6 cellular contexts compared by ENCODE assay signal in genomic region chr9:136726631-136727191, GRCh38. TPM values are rescaled to one million over a fixed set of nuclear protein-coding genes. Genes with fewer than 3 reads are reported as not detected.
DNase-seq lines count a peak whose midpoint lies in the region; ATAC-seq and TF ChIP-seq lines count a peak whose summit lies in the region.

No MANE protein-coding gene starts in this region.

- H3K4me1 Mint-ChIP-seq in activated naive CD4-positive, alpha-beta T cell treated with anti-CD3 and anti-CD28 coated beads, Interleukin-2, amount 50 U/mL, for 24 hours, result peaks cover 20% of the 10 kb centered on the region

- peak; percentile 53 for DNase-seq in A172 (ENCODE audit: low spot score)
- DNase-seq in IMR-90, result peak; percentile 31
- DNase-seq in NCI-H187 (lab: John Stamatoyannopoulos, UW), result no peak
- DNase-seq in NCI-H526 (lab: John Stamatoyannopoulos, UW), result no peak

- peak overlapping the region; percentile 100 for H3K4me3 Mint-ChIP-seq in activated naive CD4-positive, alpha-beta T cell treated with anti-CD3 and anti-CD28 coated beads, Interleukin-2, amount 50 U/mL, for 24 hours

- H2BK120ac ChIP-seq in IMR-90 (ENCODE audit: low read depth, low read length), result no peak overlapping the region

- H4K91ac ChIP-seq in IMR-90 (ENCODE audit: insufficient read depth, low read depth, low read length), result no peak overlapping the region

- POLR2A ChIA-PET in IMR-90 (lab: Charles Lee; ENCODE audit: unreplicated experiment), result no interaction called here

- H3K36me3 ChIP-seq in IMR-90 (ENCODE audit: control insufficient read depth, insufficient read depth, low read length) (peaks cover 43% of the 10 kb centered on the region), mesodermal cell (ENCODE audit: control insufficient read depth, insufficient read depth, low read length) (peaks cover 50% of the 10 kb centered on the region)

- H3K27ac ChIP-seq in IMR-90 (ENCODE audit: insufficient read depth, low read length), result 0 out of 2 replicates have a peak overlapping the region, but pooled peaks have one; percentile 19
- peak overlapping the region; percentile 59 for H3K27ac ChIP-seq in mesodermal cell (ENCODE audit: low read depth, low read length, severe bottlenecking)

- no peaks in the 10 kb centered on the region for H3K27me3 ChIP-seq in IMR-90 (ENCODE audit: control insufficient read depth, insufficient read depth, low read length)

- no peak overlapping the region for H3K18ac ChIP-seq in IMR-90 (ENCODE audit: low read depth, low read length)

- no TSS peak for BruUV-seq in IMR-90 (replicated peaks; lab: Mats Ljungman, UMichigan)

- WGBS in IMR-90 (ENCODE audit: extremely low coverage in 2 of 2, insufficient read length in 1 of 2), 2 experiments, result 10% methylated on average over 2 of the region's 18 CpGs; no CpG with 5 or more reads in 1 of the 2 experiments
- WGBS in mesodermal cell (ENCODE audit: insufficient coverage in 2 of 2), 2 experiments, result 45 to 53% methylated on average over 11 to 18 of the region's 18 CpGs

- CTCF ChIA-PET in IMR-90 (lab: Yijun Ruan, JAX), result interaction anchor here (1.0 kb wide), 1 partner anchor 13 kb away, joined by 3 read pairs; no protein-coding TSS in a partner anchor

- dilution Hi-C loops in IMR-90 (cut with HindIII; ENCODE audit: low sequenced_read_pairs, unreplicated experiment), result no loop called here

- peaks cover 15% of the 10 kb centered on the region for H3K9me1 ChIP-seq in IMR-90 (ENCODE audit: insufficient read depth, low read length)

- H3K27me3 Mint-ChIP-seq in activated naive CD4-positive, alpha-beta T cell treated with anti-CD3 and anti-CD28 coated beads, Interleukin-2, amount 50 U/mL, for 24 hours, result no peaks in the 10 kb centered on the region

- no peak for ATAC-seq in IMR-90 (ENCODE audit: low read depth)

- in situ Hi-C loops in IMR-90 (cut with MboI; ENCODE audit: low sequenced_read_pairs), result no loop called here

- no peaks in the 10 kb centered on the region for H3K9me3 Mint-ChIP-seq in activated naive CD4-positive, alpha-beta T cell treated with anti-CD3 and anti-CD28 coated beads, Interleukin-2, amount 50 U/mL, for 24 hours

- H3K79me1 ChIP-seq in IMR-90 (ENCODE audit: low read depth in 1 of 2, low read length in 2 of 2), result peaks cover 22 to 81% of the 10 kb centered on the region in 2 experiments

- H3K4me1 ChIP-seq in IMR-90 (ENCODE audit: control insufficient read depth, insufficient read depth, low read length) (peaks cover 15% of the 10 kb centered on the region), mesodermal cell (ENCODE audit: control insufficient read depth, insufficient read depth, low read length, poor library complexity, severe bottlenecking) (peaks cover 27% of the 10 kb centered on the region)

- no peaks in the 10 kb centered on the region for H3K9me3 ChIP-seq in IMR-90 (ENCODE audit: control insufficient read depth, insufficient read depth, low read length)
- no peaks in the 10 kb centered on the region for H3K9me3 ChIP-seq in mesodermal cell (ENCODE audit: control insufficient read depth, low read length)

- peak overlapping the region; percentile 93 for H3K4me2 ChIP-seq in IMR-90 (ENCODE audit: low read depth, low read length)

- peak overlapping the region; percentile 95 for H3K14ac ChIP-seq in IMR-90 (replicated peaks; ENCODE audit: low read depth, low read length)

- peak overlapping the region; percentile 2 for H2AFZ ChIP-seq in IMR-90 (replicated peaks; ENCODE audit: low read length, poor library complexity)

- peak overlapping the region; percentile 100 for H3K27ac Mint-ChIP-seq in activated naive CD4-positive, alpha-beta T cell treated with anti-CD3 and anti-CD28 coated beads, Interleukin-2, amount 50 U/mL, for 24 hours

- no peak overlapping the region for H2BK15ac ChIP-seq in IMR-90 (ENCODE audit: low read depth, low read length)

- no peak overlapping the region for H4K8ac ChIP-seq in IMR-90 (ENCODE audit: low read depth in 2 of 2, low read length in 2 of 2)

- H2BK5ac ChIP-seq in IMR-90 (ENCODE audit: low read depth, low read length, poor library complexity, severe bottlenecking), result no peak overlapping the region

- H3K4ac ChIP-seq in IMR-90 (ENCODE audit: low read depth, low read length), result no peak overlapping the region

- H3K4me3 ChIP-seq in IMR-90 (ENCODE audit: insufficient read depth, low read depth, low read length) (peak overlapping the region; percentile 98), mesodermal cell (ENCODE audit: extremely low read depth, insufficient read depth, low read length, poor library complexity, severe bottlenecking) (peak overlapping the region; percentile 74)

- peaks cover 12% of the 10 kb centered on the region for H3K36me3 Mint-ChIP-seq in activated naive CD4-positive, alpha-beta T cell treated with anti-CD3 and anti-CD28 coated beads, Interleukin-2, amount 50 U/mL, for 24 hours

- H4K20me1 ChIP-seq in IMR-90 (ENCODE audit: insufficient read depth, low read length), result peaks cover 62% of the 10 kb centered on the region

- H4K5ac ChIP-seq in IMR-90 (ENCODE audit: low read depth, low read length), result no peak overlapping the region

- H3K9ac ChIP-seq in IMR-90 (ENCODE audit: low read depth, low read length), result peak overlapping the region; percentile 90; the same call in 1 of the 2 replicates

- no peak for TF ChIP-seq POLR2A in IMR-90 (IDR thresholded peaks at IDR 0.05; ENCODE audit: low read depth, low read length)

- H3K23ac ChIP-seq in IMR-90 (ENCODE audit: low read depth, low read length), result peak overlapping the region; percentile 54; the same call in 1 of the 2 replicates

- TF ChIP-seq RAD21 in IMR-90 (IDR thresholded peaks at IDR 0.05; ENCODE audit: low read length), result no peak

- H2BK20ac ChIP-seq in IMR-90 (ENCODE audit: low read depth, low read length), result no peak overlapping the region

- peak; percentile 36 for TF ChIP-seq CTCF in IMR-90 (conservative IDR thresholded peaks at IDR 0.05; ENCODE audit: low read depth, low read length)

- intact Hi-C loops in IMR-90 (cut with micrococcal nuclease), result loop anchor here (1.0 kb wide), 1 partner anchor 30 kb away; no protein-coding TSS in a partner anchor

- H2AK5ac ChIP-seq in IMR-90 (ENCODE audit: low read depth, low read length), result peak overlapping the region; percentile 9; the same call in 1 of the 2 replicates

- no peak overlapping the region for H3K56ac ChIP-seq in IMR-90 (ENCODE audit: extremely low read depth, insufficient read depth, low read length)

- peak overlapping the region; percentile 89 for H2AK9ac ChIP-seq in IMR-90 (replicated peaks; ENCODE audit: low read depth, low read length, poor library complexity)

TF ChIP-seq in IMR-90, 13 proteins besides CTCF, POLR2A, EP300 and RAD21:
- TF ChIP-seq CHD1 (IDR thresholded peaks at IDR 0.05; ENCODE audit: low read depth, low read length) (no peak), MXI1 (IDR thresholded peaks at IDR 0.05; ENCODE audit: borderline replicate concordance, low read depth, low read length) (no peak), BHLHE40 (IDR thresholded peaks at IDR 0.05; ENCODE audit: low read depth, low read length) (peak; percentile 43; the same call in 1 of the 2 replicates), MAFK (IDR thresholded peaks at IDR 0.05; ENCODE audit: low read depth, low read length) (no peak), FOS (IDR thresholded peaks at IDR 0.05; ENCODE audit: low read depth, low read length) (no peak)
TF ChIP-seq in IMR-90: peak in this region for 1.

RNA-seq across cellular contexts. Expression of gene DIPK1B, which starts 14.3 kb away (rescaled TPM):
- 16.0 and 16.7 TPM in 2 replicates for total RNA-seq in A172 (2014; rRNA removed; shearing (Covaris generic))
- total RNA-seq in IMR-90 (2012; rRNA removed), result 3.1 and 3.4 TPM in 2 replicates
- 7.1 and 8.5 TPM in 2 replicates for polyA plus RNA-seq in IMR-90 (2012; rRNA removed)
- polyA plus RNA-seq in IMR-90 (2012; cell fraction: cytosol; rRNA removed), result 7.2 and 17.0 TPM in 2 replicates
- 9.5 and 25.7 TPM in 2 replicates for polyA plus RNA-seq in IMR-90 (2012; cell fraction: nucleus; rRNA removed; ENCODE audit: low replicate concordance)
- polyA plus RNA-seq in mesodermal cell (2013, experiment 1 of 2), result 89.9 TPM
- polyA plus RNA-seq in mesodermal cell (2013, experiment 2 of 2), result 67.3 TPM

RNA-seq across cellular contexts. Expression of gene LCN10, which starts 16.0 kb away (rescaled TPM):
- total RNA-seq in A172 (2014; rRNA removed; shearing (Covaris generic)), result not detected in 2 replicates
- total RNA-seq in IMR-90 (2012; rRNA removed), result not detected in 2 replicates
- polyA plus RNA-seq in IMR-90 (2012; rRNA removed), result not detected in 2 replicates
- polyA plus RNA-seq in IMR-90 (2012; cell fraction: cytosol; rRNA removed), result 0.03 TPM in 1 of 2 replicates, not detected in the other
- polyA plus RNA-seq in IMR-90 (2012; cell fraction: nucleus; rRNA removed; ENCODE audit: low replicate concordance), result not detected in 2 replicates
- not detected for polyA plus RNA-seq in mesodermal cell (2013, experiment 1 of 2)
- polyA plus RNA-seq in mesodermal cell (2013, experiment 2 of 2), result not detected

RNA-seq across cellular contexts. Expression of gene LCN6, which starts 21.6 kb away (rescaled TPM):
- total RNA-seq in A172 (2014; rRNA removed; shearing (Covaris generic)), result not detected in 2 replicates
- total RNA-seq in IMR-90 (2012; rRNA removed), result not detected in 2 replicates
- polyA plus RNA-seq in IMR-90 (2012; rRNA removed), result not detected in 2 replicates
- not detected in 2 replicates for polyA plus RNA-seq in IMR-90 (2012; cell fraction: cytosol; rRNA removed)
- polyA plus RNA-seq in IMR-90 (2012; cell fraction: nucleus; rRNA removed; ENCODE audit: low replicate concordance), result not detected in 2 replicates
- polyA plus RNA-seq in mesodermal cell (2013, experiment 1 of 2), result not detected
- not detected for polyA plus RNA-seq in mesodermal cell (2013, experiment 2 of 2)

RNA-seq across cellular contexts. Expression of gene LCN8, which starts 31.3 kb away (rescaled TPM):
- total RNA-seq in A172 (2014; rRNA removed; shearing (Covaris generic)), result not detected in 2 replicates
- not detected in 2 replicates for total RNA-seq in IMR-90 (2012; rRNA removed)
- not detected in 2 replicates for polyA plus RNA-seq in IMR-90 (2012; rRNA removed)
- polyA plus RNA-seq in IMR-90 (2012; cell fraction: cytosol; rRNA removed), result not detected in 2 replicates
- polyA plus RNA-seq in IMR-90 (2012; cell fraction: nucleus; rRNA removed; ENCODE audit: low replicate concordance), result not detected in 2 replicates
- not detected for polyA plus RNA-seq in mesodermal cell (2013, experiment 1 of 2)
- not detected for polyA plus RNA-seq in mesodermal cell (2013, experiment 2 of 2)

RNA-seq across cellular contexts. Expression of gene LCN15, which starts 37.6 kb away (rescaled TPM):
- total RNA-seq in A172 (2014; rRNA removed; shearing (Covaris generic)), result not detected in 2 replicates
- not detected in 2 replicates for total RNA-seq in IMR-90 (2012; rRNA removed)
- not detected in 2 replicates for polyA plus RNA-seq in IMR-90 (2012; rRNA removed)
- polyA plus RNA-seq in IMR-90 (2012; cell fraction: cytosol; rRNA removed), result not detected in 2 replicates
- not detected in 2 replicates for polyA plus RNA-seq in IMR-90 (2012; cell fraction: nucleus; rRNA removed; ENCODE audit: low replicate concordance)
- polyA plus RNA-seq in mesodermal cell (2013, experiment 1 of 2), result 1.4 TPM
- polyA plus RNA-seq in mesodermal cell (2013, experiment 2 of 2), result 1.6 TPM

Comparison
In these comparisons a context has a peak if more than half of its experiments do, and no peak if none do; other contexts are left out.
1. DNase-seq: peak in A172 (single experiment) and IMR-90 (single experiment); none in NCI-H187 (0 of 2) and NCI-H526 (0 of 2).